ENCODE assay signal across 19 cellular contexts in genomic region chr12:89259831-89260230, GRCh38.
DNase-seq lines count a peak whose midpoint lies in the region; ATAC-seq, FAIRE-seq and TF ChIP-seq lines count a peak whose summit lies in the region.
"Had no signal": no experiment of that assay in that cellular context is flagged by ENCODE, and none has a peak within 500 bp of the region (broad histone marks: within the 10 kb centered on the region; RNA-seq: fewer than 3 reads in every experiment).

No MANE protein-coding gene starts in this region.

- no peaks in the 10 kb centered on the region for H4K20me1 ChIP-seq in astrocyte (ENCODE audit: insufficient read depth, low read length)
- H4K20me1 ChIP-seq in keratinocyte (ENCODE audit: control insufficient read depth, extremely low read depth, insufficient read depth, low read length), result no peaks in the 10 kb centered on the region
- H4K20me1 ChIP-seq: BLaER1 had no signal

- no peaks in the 10 kb centered on the region for H3K9me1 ChIP-seq in keratinocyte (ENCODE audit: control insufficient read depth, extremely low read depth, insufficient read depth, low read length)

- no peaks in the 10 kb centered on the region for H3K4me1 ChIP-seq in astrocyte (ENCODE audit: insufficient read depth, low read length)
- no peaks in the 10 kb centered on the region for H3K4me1 ChIP-seq in keratinocyte (ENCODE audit: control insufficient read depth, extremely low read depth, insufficient read depth, low read length)
- H3K4me1 ChIP-seq: BLaER1, SJSA1 had no signal

- H3K27ac Mint-ChIP-seq in astrocyte (ENCODE audit: unreplicated experiment) (no peak overlapping the region), natural killer cell (no peak overlapping the region)
- H3K27ac Mint-ChIP-seq: CD4-positive, alpha-beta memory T cell had no signal

- dilution Hi-C loops in keratinocyte (cut with MboI; ENCODE audit: extremely low pct_ligation_motif_present, low sequenced_read_pairs), result no loop called here

- no peaks in the 10 kb centered on the region for H3K9me3 ChIP-seq in astrocyte (ENCODE audit: insufficient read depth, low read depth, low read length)
- H3K9me3 ChIP-seq in keratinocyte (ENCODE audit: control insufficient read depth, low read depth, low read length), result no peaks in the 10 kb centered on the region
- H3K9me3 ChIP-seq: BLaER1, SJSA1 had no signal

- H3K27me3 ChIP-seq in astrocyte (ENCODE audit: insufficient read depth, low read length) (no peaks in the 10 kb centered on the region), keratinocyte (ENCODE audit: control insufficient read depth, extremely low read depth, insufficient read depth, low read length) (no peaks in the 10 kb centered on the region)
- H3K27me3 ChIP-seq: BLaER1, SJSA1 had no signal

- H3K4me2 ChIP-seq in astrocyte (ENCODE audit: low read length) (no peak overlapping the region), keratinocyte (ENCODE audit: control insufficient read depth, extremely low read depth, insufficient read depth, low read depth, low read length) (no peak overlapping the region)
- H3K4me2 ChIP-seq: BLaER1, KMS-11 had no signal

- H3K9ac ChIP-seq in astrocyte (ENCODE audit: low read length) (no peak overlapping the region), keratinocyte (ENCODE audit: control insufficient read depth, extremely low read depth, insufficient read depth, low read length) (no peak overlapping the region)
- H3K9ac ChIP-seq: BLaER1, KMS-11 had no signal

- H3K4me1 Mint-ChIP-seq in astrocyte (ENCODE audit: low read depth, unreplicated experiment) (no peaks in the 10 kb centered on the region), natural killer cell (peaks cover 15 to 27% of the 10 kb centered on the region in 2 donors)

- H3K9me3 Mint-ChIP-seq in astrocyte (ENCODE audit: unreplicated experiment) (peaks cover 6% of the 10 kb centered on the region), natural killer cell (peaks cover 0 to 3% of the 10 kb centered on the region in 2 donors)

- TF ChIP-seq CTCF in astrocyte (IDR thresholded peaks at IDR 0.05; ENCODE audit: insufficient read depth, low read depth, low read length) (no peak), keratinocyte (optimal IDR thresholded peaks at IDR 0.05 in 1 of 3, IDR thresholded peaks at IDR 0.05 in 1 of 3, conservative IDR thresholded peaks at IDR 0.05 in 1 of 3; ENCODE audit: extremely low read depth in 1 of 3, insufficient read depth in 2 of 3, low read length in 3 of 3) (no peak), natural killer cell (IDR thresholded peaks at IDR 0.05) (no peak)

- intact Hi-C loops in natural killer cell (cut with micrococcal nuclease), result no loop called here

- DNase-seq in EH (ENCODE audit: low read depth) (peak; percentile 14), HT1080 (ENCODE audit: low read depth) (peak; percentile 41), astrocyte (ENCODE audit: low read depth) (peak; percentile 13), keratinocyte (ENCODE audit: low read depth, low spot score) (no peak), retina (no peak), natural killer cell (no peak), EL (no peak)
- DNase-seq: CD4-positive, alpha-beta memory T cell; DMS153; NCI-H1105; NCI-H2081; NCI-H2171; NCI-H524 treated with DMSO at 0.1 percent for 48 hours; NCI-H82 had no signal

- H3K27me3 Mint-ChIP-seq in astrocyte (ENCODE audit: low read depth, unreplicated experiment) (peaks cover 2% of the 10 kb centered on the region), natural killer cell (ENCODE audit: low read depth in 2 of 2) (no peaks in the 10 kb centered on the region)
- H3K27me3 Mint-ChIP-seq: CD4-positive, alpha-beta memory T cell had no signal

- H3K79me2 ChIP-seq in astrocyte (ENCODE audit: insufficient read depth, low read length) (no peaks in the 10 kb centered on the region), keratinocyte (ENCODE audit: control insufficient read depth, insufficient read depth, low read length) (no peaks in the 10 kb centered on the region)

- H3K36me3 ChIP-seq in astrocyte (ENCODE audit: insufficient read depth, low read length), result no peaks in the 10 kb centered on the region
- no peaks in the 10 kb centered on the region for H3K36me3 ChIP-seq in keratinocyte (ENCODE audit: control insufficient read depth in 2 of 2, extremely low read depth in 1 of 2, insufficient read depth in 2 of 2, low read length in 2 of 2)
- H3K36me3 ChIP-seq: BLaER1, SJSA1 had no signal

- no peak overlapping the region for H2AFZ ChIP-seq in astrocyte (ENCODE audit: low read depth, low read length)
- no peak overlapping the region for H2AFZ ChIP-seq in keratinocyte (ENCODE audit: control insufficient read depth, low read length)

- no peak overlapping the region for H3K27ac ChIP-seq in astrocyte (ENCODE audit: low read depth, low read length)
- H3K27ac ChIP-seq in keratinocyte (ENCODE audit: control insufficient read depth, insufficient read depth, low read length), result no peak overlapping the region
- H3K27ac ChIP-seq: BLaER1, KMS-11, SJSA1 had no signal

- H3K4me3 Mint-ChIP-seq in astrocyte (ENCODE audit: unreplicated experiment) (no peak overlapping the region), natural killer cell (no peak overlapping the region)
- H3K4me3 Mint-ChIP-seq: CD4-positive, alpha-beta memory T cell had no signal

- no peak for ATAC-seq in natural killer cell
- ATAC-seq: HepG2 had no signal

- no peak overlapping the region for H3K4me3 ChIP-seq in astrocyte (ENCODE audit: insufficient read depth, low read depth, low read length)
- no peak overlapping the region for H3K4me3 ChIP-seq in keratinocyte (ENCODE audit: control insufficient read depth in 2 of 3, extremely low read depth in 1 of 3, insufficient read depth in 2 of 3, low read depth in 1 of 3, low read length in 3 of 3)
- H3K4me3 ChIP-seq: BLaER1, SJSA1 had no signal

- no peaks in the 10 kb centered on the region for H3K36me3 Mint-ChIP-seq in astrocyte (ENCODE audit: low read depth, unreplicated experiment)
- no peaks in the 10 kb centered on the region for H3K36me3 Mint-ChIP-seq in natural killer cell
- H3K36me3 Mint-ChIP-seq: CD4-positive, alpha-beta memory T cell had no signal

- peak; percentile 68 for FAIRE-seq in astrocyte (lab: Jason Lieb, UNC)
- FAIRE-seq in keratinocyte (lab: Jason Lieb, UNC), result peak; percentile 53
- FAIRE-seq: HepG2, RCC 7860 had no signal

Comparison
In these comparisons a context has a peak if more than half of its experiments do, and no peak if none do; other contexts are left out.
1. DNase-seq: peak in EH (single experiment), HT1080 (single experiment) and astrocyte (single experiment); none in keratinocyte (single experiment), retina (single experiment), natural killer cell (single experiment) and EL (single experiment).